34 cellular contexts compared by ENCODE assay signal in the genomic region with DNA sequence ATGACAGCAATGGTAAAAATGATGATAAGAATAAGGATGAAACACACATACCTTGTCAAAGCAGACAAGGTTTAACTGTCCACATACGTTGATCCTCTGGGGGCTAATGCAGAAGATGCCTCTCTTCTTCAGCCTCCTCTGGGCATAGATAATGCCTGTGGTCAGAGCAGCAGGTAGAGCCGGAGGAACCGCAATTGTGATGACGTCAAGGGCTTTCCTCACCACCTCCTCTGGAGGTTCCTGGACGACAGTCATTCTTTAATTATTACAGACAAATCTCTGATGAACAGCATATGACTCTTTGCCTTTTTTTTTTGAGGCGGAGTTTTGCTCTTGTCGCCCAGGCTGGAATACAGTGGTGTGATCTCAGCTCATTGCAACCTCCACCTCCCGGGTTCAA.
"Had no signal": no experiment of that assay in that cellular context is flagged by ENCODE, and none has a peak within 500 bp of the region (broad histone marks: within the 10 kb centered on the region; RNA-seq: fewer than 3 reads in every experiment).

No MANE protein-coding gene starts in this region.

- DNase-seq: activated B cell treated with CpG ODN at 0.5 μM for 24 hours; activated CD4-positive, alpha-beta memory T cell treated with anti-CD3 and anti-CD28 coated beads, Interleukin-2, amount 10 ng/mL, durations not matched to agents 7 days and 5 days; activated CD4-positive, alpha-beta T cell treated with anti-CD3 and anti-CD28 coated beads for 48 hours; activated CD4-positive, alpha-beta T cell treated with anti-CD3 and anti-CD28 coated beads, Interleukin-2, amount 10 ng/mL, durations not matched to agents 7 days and 5 days; activated CD4-positive, alpha-beta T cell treated with anti-CD3 and anti-CD28 coated beads, Interleukin-2, amount 50 U/mL, for 48 hours; activated CD4-positive, CD25-positive, alpha-beta regulatory T cell treated with anti-CD3 and anti-CD28 coated beads, Interleukin-2, amount 50 U/mL, for 72 hours; activated CD8-positive, alpha-beta memory T cell treated with anti-CD3 and anti-CD28 coated beads for 24 hours; activated CD8-positive, alpha-beta memory T cell treated with anti-CD3 and anti-CD28 coated beads, Interleukin-2, amount 10 ng/mL, durations not matched to agents 7 days and 5 days; activated CD8-positive, alpha-beta memory T cell treated with anti-CD3 and anti-CD28 coated beads, Interleukin-2, amount 50 U/mL, for 48 hours; activated CD8-positive, alpha-beta T cell treated with anti-CD3 and anti-CD28 coated beads, Interleukin-2, amount 10 ng/mL, durations not matched to agents 7 days and 5 days; activated effector memory CD4-positive, alpha-beta T cell treated with Interleukin-2 at 50 U/mL for 16 hours; activated gamma-delta T cell; activated naive CD4-positive, alpha-beta T cell treated with anti-CD3 and anti-CD28 coated beads, Interleukin-2, amount 10 ng/mL, durations not matched to agents 7 days and 5 days; activated naive CD4-positive, alpha-beta T cell treated with Interleukin-2 at 50 U/mL for 16 hours; activated naive CD8-positive, alpha-beta T cell treated with anti-CD3 and anti-CD28 coated beads, Interleukin-2, amount 10 ng/mL, durations not matched to agents 7 days and 5 days; activated naive CD8-positive, alpha-beta T cell treated with anti-CD3 and anti-CD28 coated beads, Interleukin-2, amount 50 U/mL, for 24 hours; activated T-cell treated with anti-CD3 and anti-CD28 coated beads, Interleukin-2, amount 50 U/mL, for 24 hours; activated T-cell treated with anti-CD3 and anti-CD28 coated beads, Interleukin-2, amount 50 U/mL, for 48 hours; amygdala; anterior cingulate cortex; central memory CD4-positive, alpha-beta T cell; SW 1271; T-helper 1 cell; T-helper 2 cell; T-helper 9 cell had no signal

- H3K27me3 ChIP-seq: ascending aorta had no signal

- H3K27me3 Mint-ChIP-seq: activated CD4-positive, alpha-beta memory T cell treated with anti-CD3 and anti-CD28 coated beads, Interleukin-2, amount 10 ng/mL, durations not matched to agents 7 days and 5 days; activated CD4-positive, alpha-beta T cell treated with anti-CD3 and anti-CD28 coated beads, Interleukin-2, amount 10 ng/mL, durations not matched to agents 7 days and 5 days; activated CD8-positive, alpha-beta memory T cell treated with anti-CD3 and anti-CD28 coated beads, Interleukin-2, amount 10 ng/mL, durations not matched to agents 7 days and 5 days; activated naive CD4-positive, alpha-beta T cell treated with anti-CD3 and anti-CD28 coated beads, Interleukin-2, amount 10 ng/mL, durations not matched to agents 7 days and 5 days; activated naive CD4-positive, alpha-beta T cell treated with anti-CD3 and anti-CD28 coated beads, Interleukin-2, amount 50 U/mL, for 24 hours; activated naive CD8-positive, alpha-beta T cell treated with anti-CD3 and anti-CD28 coated beads, Interleukin-2, amount 50 U/mL, for 24 hours; activated T-cell treated with anti-CD3 and anti-CD28 coated beads, Interleukin-2, amount 50 U/mL, for 24 hours; brain had no signal

- H3K9me3 Mint-ChIP-seq: activated CD4-positive, alpha-beta memory T cell treated with anti-CD3 and anti-CD28 coated beads, Interleukin-2, amount 10 ng/mL, durations not matched to agents 7 days and 5 days; activated CD4-positive, alpha-beta T cell treated with anti-CD3 and anti-CD28 coated beads, Interleukin-2, amount 10 ng/mL, durations not matched to agents 7 days and 5 days; activated naive CD4-positive, alpha-beta T cell treated with anti-CD3 and anti-CD28 coated beads, Interleukin-2, amount 10 ng/mL, durations not matched to agents 7 days and 5 days; activated naive CD4-positive, alpha-beta T cell treated with anti-CD3 and anti-CD28 coated beads, Interleukin-2, amount 50 U/mL, for 24 hours; activated naive CD8-positive, alpha-beta T cell treated with anti-CD3 and anti-CD28 coated beads, Interleukin-2, amount 10 ng/mL, durations not matched to agents 7 days and 5 days; activated naive CD8-positive, alpha-beta T cell treated with anti-CD3 and anti-CD28 coated beads, Interleukin-2, amount 50 U/mL, for 24 hours; activated T-cell treated with anti-CD3 and anti-CD28 coated beads, Interleukin-2, amount 50 U/mL, for 24 hours; activated T-helper 2 cell treated with anti-CD3 and anti-CD28 coated beads, Interferon-gamma antibody, Interleukin-2, Interleukin-4, amounts not matched to agents 10 μg/mL and 5 μg/mL and 100 μg/mL, durations not matched to agents 14 hours and 24 hours and 36 hours; brain; T-helper 1 cell treated with Interleukin-12 subunit alpha and Interleukin-12 subunit beta and Interleukin-4 antibody, amounts not matched to agents 30 μg/mL and 1 μg/mL, for 36 hours; T-helper 2 cell treated with Interferon-gamma antibody and Interleukin-4, amounts not matched to agents 5 μg/mL and 100 μg/mL, for 36 hours had no signal

- H3K36me3 Mint-ChIP-seq: activated CD8-positive, alpha-beta memory T cell treated with anti-CD3 and anti-CD28 coated beads, Interleukin-2, amount 10 ng/mL, durations not matched to agents 7 days and 5 days; activated naive CD4-positive, alpha-beta T cell treated with anti-CD3 and anti-CD28 coated beads, Interleukin-2, amount 10 ng/mL, durations not matched to agents 7 days and 5 days; activated naive CD8-positive, alpha-beta T cell treated with anti-CD3 and anti-CD28 coated beads, Interleukin-2, amount 10 ng/mL, durations not matched to agents 7 days and 5 days; brain had no signal

- H3K27ac Mint-ChIP-seq: activated B cell treated with CpG ODN at 0.5 μM for 24 hours; activated CD4-positive, alpha-beta memory T cell treated with anti-CD3 and anti-CD28 coated beads, Interleukin-2, amount 10 ng/mL, durations not matched to agents 7 days and 5 days; activated CD4-positive, alpha-beta T cell treated with anti-CD3 and anti-CD28 coated beads, Interleukin-2, amount 10 ng/mL, durations not matched to agents 7 days and 5 days; activated CD8-positive, alpha-beta memory T cell treated with anti-CD3 and anti-CD28 coated beads, Interleukin-2, amount 10 ng/mL, durations not matched to agents 7 days and 5 days; activated CD8-positive, alpha-beta T cell treated with anti-CD3 and anti-CD28 coated beads, Interleukin-2, amount 10 ng/mL, durations not matched to agents 7 days and 5 days; activated naive CD4-positive, alpha-beta T cell treated with anti-CD3 and anti-CD28 coated beads, Interleukin-2, amount 10 ng/mL, durations not matched to agents 7 days and 5 days; activated naive CD4-positive, alpha-beta T cell treated with anti-CD3 and anti-CD28 coated beads, Interleukin-2, amount 50 U/mL, for 24 hours; activated naive CD8-positive, alpha-beta T cell; activated naive CD8-positive, alpha-beta T cell treated with anti-CD3 and anti-CD28 coated beads, Interleukin-2, amount 10 ng/mL, durations not matched to agents 7 days and 5 days; activated naive CD8-positive, alpha-beta T cell treated with anti-CD3 and anti-CD28 coated beads, Interleukin-2, amount 50 U/mL, for 24 hours; activated T-cell treated with anti-CD3 and anti-CD28 coated beads, Interleukin-2, amount 50 U/mL, for 24 hours; activated T-helper 2 cell treated with anti-CD3 and anti-CD28 coated beads, Interferon-gamma antibody, Interleukin-2, Interleukin-4, amounts not matched to agents 10 μg/mL and 5 μg/mL and 100 μg/mL, durations not matched to agents 14 hours and 24 hours and 36 hours; T-helper 1 cell treated with Interleukin-12 subunit alpha and Interleukin-12 subunit beta and Interleukin-4 antibody, amounts not matched to agents 30 μg/mL and 1 μg/mL, for 36 hours; T-helper 2 cell treated with Interferon-gamma antibody and Interleukin-4, amounts not matched to agents 5 μg/mL and 100 μg/mL, for 36 hours had no signal

- H3K4me3 ChIP-seq: ascending aorta had no signal

- H3K27ac ChIP-seq: ascending aorta, VCaP had no signal

- H3K36me3 ChIP-seq: ascending aorta had no signal

- FAIRE-seq: TTC549 had no signal

- H3K4me1 ChIP-seq: ascending aorta had no signal

- H3K4me3 Mint-ChIP-seq: activated B cell treated with CpG ODN at 0.5 μM for 24 hours; activated CD4-positive, alpha-beta memory T cell treated with anti-CD3 and anti-CD28 coated beads, Interleukin-2, amount 10 ng/mL, durations not matched to agents 7 days and 5 days; activated CD4-positive, alpha-beta T cell treated with anti-CD3 and anti-CD28 coated beads, Interleukin-2, amount 10 ng/mL, durations not matched to agents 7 days and 5 days; activated CD8-positive, alpha-beta memory T cell treated with anti-CD3 and anti-CD28 coated beads, Interleukin-2, amount 10 ng/mL, durations not matched to agents 7 days and 5 days; activated CD8-positive, alpha-beta T cell treated with anti-CD3 and anti-CD28 coated beads, Interleukin-2, amount 10 ng/mL, durations not matched to agents 7 days and 5 days; activated naive CD4-positive, alpha-beta T cell treated with anti-CD3 and anti-CD28 coated beads, Interleukin-2, amount 10 ng/mL, durations not matched to agents 7 days and 5 days; activated naive CD4-positive, alpha-beta T cell treated with anti-CD3 and anti-CD28 coated beads, Interleukin-2, amount 50 U/mL, for 24 hours; activated naive CD8-positive, alpha-beta T cell; activated naive CD8-positive, alpha-beta T cell treated with anti-CD3 and anti-CD28 coated beads, Interleukin-2, amount 10 ng/mL, durations not matched to agents 7 days and 5 days; activated naive CD8-positive, alpha-beta T cell treated with anti-CD3 and anti-CD28 coated beads, Interleukin-2, amount 50 U/mL, for 24 hours; activated T-cell treated with anti-CD3 and anti-CD28 coated beads, Interleukin-2, amount 50 U/mL, for 24 hours; brain; T-helper 1 cell treated with Interleukin-12 subunit alpha and Interleukin-12 subunit beta and Interleukin-4 antibody, amounts not matched to agents 30 μg/mL and 1 μg/mL, for 36 hours; T-helper 2 cell treated with Interferon-gamma antibody and Interleukin-4, amounts not matched to agents 5 μg/mL and 100 μg/mL, for 36 hours had no signal

- H3K9me3 ChIP-seq: ascending aorta had no signal

- H3K4me1 Mint-ChIP-seq: activated B cell treated with CpG ODN at 0.5 μM for 24 hours; activated CD4-positive, alpha-beta T cell treated with anti-CD3 and anti-CD28 coated beads, Interleukin-2, amount 10 ng/mL, durations not matched to agents 7 days and 5 days; activated naive CD4-positive, alpha-beta T cell treated with anti-CD3 and anti-CD28 coated beads, Interleukin-2, amount 10 ng/mL, durations not matched to agents 7 days and 5 days; activated naive CD4-positive, alpha-beta T cell treated with anti-CD3 and anti-CD28 coated beads, Interleukin-2, amount 50 U/mL, for 24 hours; activated naive CD8-positive, alpha-beta T cell treated with anti-CD3 and anti-CD28 coated beads, Interleukin-2, amount 50 U/mL, for 24 hours; brain had no signal

- ATAC-seq: activated CD8-positive, alpha-beta memory T cell treated with anti-CD3 and anti-CD28 coated beads, Interleukin-2, amount 10 ng/mL, durations not matched to agents 7 days and 5 days; activated CD8-positive, alpha-beta T cell treated with anti-CD3 and anti-CD28 coated beads, Interleukin-2, amount 10 ng/mL, durations not matched to agents 7 days and 5 days; activated naive CD8-positive, alpha-beta T cell treated with anti-CD3 and anti-CD28 coated beads, Interleukin-2, amount 50 U/mL, for 24 hours had no signal
